1 cellular context compared by ENCODE assay signal in the genomic region with DNA sequence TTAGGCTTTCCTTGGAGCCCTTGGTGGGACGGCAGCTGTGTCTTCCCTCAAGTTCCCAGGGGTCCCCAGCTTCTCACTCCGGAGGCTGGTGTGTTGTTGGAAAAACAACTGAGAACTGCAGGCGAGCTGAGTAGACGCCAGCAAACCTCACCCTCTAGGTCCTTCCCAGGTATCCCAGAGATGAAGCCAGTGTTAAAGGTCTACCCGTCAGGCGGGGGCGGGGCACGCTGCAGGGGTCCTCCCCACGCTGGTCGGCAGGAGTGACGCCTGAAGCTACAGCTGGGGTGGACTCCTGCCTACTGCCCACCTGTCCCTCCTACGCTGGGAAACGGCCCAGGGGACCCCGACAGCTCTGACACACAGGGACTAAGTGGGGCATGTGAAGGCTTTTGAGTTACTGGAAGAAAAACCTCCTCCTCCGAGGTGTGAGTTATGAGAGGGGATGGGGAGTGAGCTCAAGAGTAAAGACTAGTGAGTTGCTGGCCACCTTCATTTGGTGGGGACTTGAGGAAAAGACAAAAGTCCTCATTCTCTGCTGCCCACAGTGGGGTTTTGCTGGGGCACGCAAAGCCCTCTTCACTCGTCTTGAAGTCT.
TF ChIP-seq lines count a peak whose summit lies in the region.

No MANE protein-coding gene starts in this region.

TF ChIP-seq in GM23338, 12 proteins besides CTCF, POLR2A, EP300 and RAD21:
- TF ChIP-seq, protein P1, sequence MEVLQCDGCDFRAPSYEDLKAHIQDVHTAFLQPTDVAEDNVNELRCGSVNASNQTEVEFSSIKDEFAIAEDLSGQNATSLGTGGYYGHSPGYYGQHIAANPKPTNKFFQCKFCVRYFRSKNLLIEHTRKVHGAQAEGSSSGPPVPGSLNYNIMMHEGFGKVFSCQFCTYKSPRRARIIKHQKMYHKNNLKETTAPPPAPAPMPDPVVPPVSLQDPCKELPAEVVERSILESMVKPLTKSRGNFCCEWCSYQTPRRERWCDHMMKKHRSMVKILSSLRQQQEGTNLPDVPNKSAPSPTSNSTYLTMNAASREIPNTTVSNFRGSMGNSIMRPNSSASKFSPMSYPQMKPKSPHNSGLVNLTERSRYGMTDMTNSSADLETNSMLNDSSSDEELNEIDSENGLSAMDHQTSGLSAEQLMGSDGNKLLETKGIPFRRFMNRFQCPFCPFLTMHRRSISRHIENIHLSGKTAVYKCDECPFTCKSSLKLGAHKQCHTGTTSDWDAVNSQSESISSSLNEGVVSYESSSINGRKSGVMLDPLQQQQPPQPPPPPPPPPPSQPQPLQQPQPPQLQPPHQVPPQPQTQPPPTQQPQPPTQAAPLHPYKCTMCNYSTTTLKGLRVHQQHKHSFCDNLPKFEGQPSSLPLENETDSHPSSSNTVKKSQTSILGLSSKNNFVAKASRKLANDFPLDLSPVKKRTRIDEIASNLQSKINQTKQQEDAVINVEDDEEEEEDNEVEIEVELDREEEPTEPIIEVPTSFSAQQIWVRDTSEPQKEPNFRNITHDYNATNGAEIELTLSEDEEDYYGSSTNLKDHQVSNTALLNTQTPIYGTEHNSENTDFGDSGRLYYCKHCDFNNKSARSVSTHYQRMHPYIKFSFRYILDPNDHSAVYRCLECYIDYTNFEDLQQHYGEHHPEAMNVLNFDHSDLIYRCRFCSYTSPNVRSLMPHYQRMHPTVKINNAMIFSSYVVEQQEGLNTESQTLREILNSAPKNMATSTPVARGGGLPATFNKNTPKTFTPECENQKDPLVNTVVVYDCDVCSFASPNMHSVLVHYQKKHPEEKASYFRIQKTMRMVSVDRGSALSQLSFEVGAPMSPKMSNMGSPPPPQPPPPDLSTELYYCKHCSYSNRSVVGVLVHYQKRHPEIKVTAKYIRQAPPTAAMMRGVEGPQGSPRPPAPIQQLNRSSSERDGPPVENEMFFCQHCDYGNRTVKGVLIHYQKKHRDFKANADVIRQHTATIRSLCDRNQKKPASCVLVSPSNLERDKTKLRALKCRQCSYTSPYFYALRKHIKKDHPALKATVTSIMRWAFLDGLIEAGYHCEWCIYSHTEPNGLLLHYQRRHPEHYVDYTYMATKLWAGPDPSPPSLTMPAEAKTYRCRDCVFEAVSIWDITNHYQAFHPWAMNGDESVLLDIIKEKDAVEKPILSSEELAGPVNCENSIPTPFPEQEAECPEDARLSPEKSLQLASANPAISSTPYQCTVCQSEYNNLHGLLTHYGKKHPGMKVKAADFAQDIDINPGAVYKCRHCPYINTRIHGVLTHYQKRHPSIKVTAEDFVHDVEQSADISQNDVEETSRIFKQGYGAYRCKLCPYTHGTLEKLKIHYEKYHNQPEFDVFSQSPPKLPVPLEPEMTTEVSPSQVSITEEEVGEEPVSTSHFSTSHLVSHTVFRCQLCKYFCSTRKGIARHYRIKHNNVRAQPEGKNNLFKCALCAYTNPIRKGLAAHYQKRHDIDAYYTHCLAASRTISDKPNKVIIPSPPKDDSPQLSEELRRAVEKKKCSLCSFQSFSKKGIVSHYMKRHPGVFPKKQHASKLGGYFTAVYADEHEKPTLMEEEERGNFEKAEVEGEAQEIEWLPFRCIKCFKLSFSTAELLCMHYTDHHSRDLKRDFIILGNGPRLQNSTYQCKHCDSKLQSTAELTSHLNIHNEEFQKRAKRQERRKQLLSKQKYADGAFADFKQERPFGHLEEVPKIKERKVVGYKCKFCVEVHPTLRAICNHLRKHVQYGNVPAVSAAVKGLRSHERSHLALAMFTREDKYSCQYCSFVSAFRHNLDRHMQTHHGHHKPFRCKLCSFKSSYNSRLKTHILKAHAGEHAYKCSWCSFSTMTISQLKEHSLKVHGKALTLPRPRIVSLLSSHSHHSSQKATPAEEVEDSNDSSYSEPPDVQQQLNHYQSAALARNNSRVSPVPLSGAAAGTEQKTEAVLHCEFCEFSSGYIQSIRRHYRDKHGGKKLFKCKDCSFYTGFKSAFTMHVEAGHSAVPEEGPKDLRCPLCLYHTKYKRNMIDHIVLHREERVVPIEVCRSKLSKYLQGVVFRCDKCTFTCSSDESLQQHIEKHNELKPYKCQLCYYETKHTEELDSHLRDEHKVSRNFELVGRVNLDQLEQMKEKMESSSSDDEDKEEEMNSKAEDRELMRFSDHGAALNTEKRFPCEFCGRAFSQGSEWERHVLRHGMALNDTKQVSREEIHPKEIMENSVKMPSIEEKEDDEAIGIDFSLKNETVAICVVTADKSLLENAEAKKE (CRISPR knock-in tag; IDR thresholded peaks at IDR 0.05), result no peak
- TF ChIP-seq CREB1 (CRISPR knock-in tag; IDR thresholded peaks at IDR 0.05; ENCODE audit: low read depth), result no peak
- TF ChIP-seq EZH2 (IDR thresholded peaks at IDR 0.05; ENCODE audit: low read depth, unreplicated experiment), result no peak
TF ChIP-seq in GM23338: peak in this region for 0.
